Comparison of ENCODE assay signal across 8 cellular contexts in genomic region chr11:20647976-20648565, GRCh38. TPM values are rescaled to one million over a fixed set of nuclear protein-coding genes. Genes with fewer than 3 reads are reported as not detected.
A peak's percentile ranks its signal among the peaks of the same experiment; 100 is the strongest.
DNase-seq lines count a peak whose midpoint lies in the region; ATAC-seq, FAIRE-seq and TF ChIP-seq lines count a peak whose summit lies in the region.

No MANE protein-coding gene starts in this region.

- H3K9ac ChIP-seq in OCI-LY3 (ENCODE audit: low read length) (no peak overlapping the region), GM12878 (ENCODE audit: control insufficient read depth, insufficient read depth, low read length) (no peak overlapping the region)

- intact Hi-C loops in GM12878 (cut with micrococcal nuclease; ENCODE audit: unreplicated experiment) = loop anchor here (1.0 to 5.0 kb wide), 5 partner anchors 25 to 1659 kb away; no protein-coding TSS in a partner anchor

- H3K27me3 ChIP-seq in HL-60 (ENCODE audit: insufficient read depth, poor library complexity, severe bottlenecking) = no peaks in the 10 kb centered on the region
- H3K27me3 ChIP-seq in OCI-LY3 (ENCODE audit: low read depth, low read length) = 0 out of 2 replicates have a peak, but pooled peaks cover 4% of the 10 kb centered on the region
- H3K27me3 ChIP-seq in GM12878 (replicated peaks in 1 of 2; ENCODE audit: control insufficient read depth in 2 of 2, insufficient read depth in 2 of 2, low read length in 1 of 2) = no peaks in the 10 kb centered on the region; a peak in 1 of 4 replicates

- DNase-seq in DMS114 treated with DMSO at 0.1 percent for 48 hours (lab: John Stamatoyannopoulos, UW; ENCODE audit: unreplicated experiment) (peak; percentile 8), HL-60 (ENCODE audit: low read depth in 1 of 2, low spot score in 1 of 2) (peak in 1 of 2 experiments; percentile 21), GM12878 (ENCODE audit: low read depth, low spot score) (peak; percentile 12)
- peak in 2 of 3 experiments; percentile 3 to 5 for DNase-seq in stimulated activated CD4-positive, alpha-beta T cell treated with anti-CD3 and anti-CD28 coated beads, TNF-alpha, amount 100 ng/mL, for 24 hours (ENCODE audit: low read depth in 3 of 3)
- DNase-seq in stimulated activated naive CD4-positive, alpha-beta T cell treated with Interleukin-2 at 50 U/mL for 16 hours (lab: John Stamatoyannopoulos, UW) = no peak

- H4K20me1 ChIP-seq in OCI-LY3 (ENCODE audit: insufficient read depth, low read length) (no peaks in the 10 kb centered on the region), GM12878 (ENCODE audit: control insufficient read depth, insufficient read depth) (no peaks in the 10 kb centered on the region)

- in situ Hi-C loops in GM12878 (cut with MboI) = loop anchor here (5.0 to 10.0 kb wide), 3 partner anchors 864 to 1657 kb away; no protein-coding TSS in a partner anchor

- peak; percentile 79 for TF ChIP-seq RAD21 in GM12878 (IDR thresholded peaks at IDR 0.05; ENCODE audit: insufficient read depth, low read depth, low read length)

- no peak for TF ChIP-seq EP300 in GM12878 (IDR thresholded peaks at IDR 0.05; ENCODE audit: borderline replicate concordance in 1 of 2, control insufficient read depth in 1 of 2, low read depth in 2 of 2, low read length in 2 of 2)

- FAIRE-seq in GM12878 (lab: Jason Lieb, UNC) (peak; percentile 94), islet of Langerhans (lab: Jason Lieb, UNC) (peak; percentile 94)

- POLR2A ChIA-PET in GM12878 (lab: Charles Lee) = no interaction called here

- BruUV-seq in GM12878 (replicated peaks; lab: Mats Ljungman, UMichigan) = no TSS peak

- H3K36me3 ChIP-seq in OCI-LY3 (replicated peaks; ENCODE audit: low read depth, low read length) (no peaks in the 10 kb centered on the region), GM12878 (ENCODE audit: control insufficient read depth in 2 of 2, insufficient read depth in 2 of 2, low read length in 1 of 2) (no peaks in the 10 kb centered on the region)

- WGBS in GM12878 (ENCODE audit: insufficient coverage, insufficient replicate concordance, low lambda C conversion rate, missing lambda C conversion rate) = 25% methylated on average over 4 of the region's 4 CpGs

- H3K4me2 ChIP-seq in OCI-LY3 (ENCODE audit: low read length) (no peak overlapping the region), GM12878 (ENCODE audit: control insufficient read depth, insufficient read depth) (no peak overlapping the region)

- H2AFZ ChIP-seq in OCI-LY3 (ENCODE audit: low read depth, low read length) (no peak overlapping the region), GM12878 (ENCODE audit: control insufficient read depth, low read depth, low read length) (no peak overlapping the region)

- H3K79me2 ChIP-seq in OCI-LY3 (ENCODE audit: low read length) (no peaks in the 10 kb centered on the region), GM12878 (ENCODE audit: control insufficient read depth, insufficient read depth, low read length) (no peaks in the 10 kb centered on the region)

- CTCF ChIA-PET in GM12878 (lab: Yijun Ruan, JAX) = interaction anchor here (0.6 to 7.3 kb wide), 12 partner anchors 9 to 867 kb away, joined by 3 to 46 read pairs (median 4); no protein-coding TSS in a partner anchor

- SMC1A ChIA-PET in GM12878 (lab: Charles Lee; ENCODE audit: uncharacterized antibody, unreplicated experiment) = interaction anchor here (2.2 kb wide), 1 partner anchor 864 kb away, joined by 7 read pairs; no protein-coding TSS in a partner anchor

- no peaks in the 10 kb centered on the region for H3K4me1 ChIP-seq in OCI-LY3 (ENCODE audit: low read length)
- H3K4me1 ChIP-seq in GM12878 (ENCODE audit: control insufficient read depth, insufficient read depth, low read length) = no peaks in the 10 kb centered on the region

- ATAC-seq in GM19035 (IDR thresholded peaks at IDR 0.05; ENCODE audit: unreplicated experiment) (peak; percentile 67), GM12878 (peak; percentile 74)

- peak; percentile 74 for TF ChIP-seq CTCF in HL-60 (IDR thresholded peaks at IDR 0.05; ENCODE audit: insufficient read depth, low read length)
- TF ChIP-seq CTCF in OCI-LY3 (IDR thresholded peaks at IDR 0.05; ENCODE audit: low read depth, low read length) = peak; percentile 90
- peak; percentile 83 to 94 (median 91); a peak in 5 of 6 replicates for TF ChIP-seq CTCF in GM12878 (IDR thresholded peaks at IDR 0.05 in 2 of 3, conservative IDR thresholded peaks at IDR 0.05 in 1 of 3; ENCODE audit: control insufficient read depth in 2 of 3, extremely low read depth in 1 of 3, insufficient read depth in 1 of 3, low read depth in 3 of 3, low read length in 3 of 3)

- H3K27ac ChIP-seq in HL-60 (replicated peaks) = no peak overlapping the region
- no peak overlapping the region for H3K27ac ChIP-seq in OCI-LY3 (ENCODE audit: low read length)
- H3K27ac ChIP-seq in GM12878 (ENCODE audit: control insufficient read depth, insufficient read depth) = no peak overlapping the region

- no peak for TF ChIP-seq POLR2A in GM12878 (IDR thresholded peaks at IDR 0.05; ENCODE audit: low read depth, low read length)

- RAD21 ChIA-PET in GM12878 (lab: Charles Lee; ENCODE audit: unreplicated experiment) = interaction anchor here (0.7 to 1.5 kb wide), 3 partner anchors 9 to 864 kb away, joined by 3 to 6 read pairs (median 3); no protein-coding TSS in a partner anchor

- H3K9me3 ChIP-seq in OCI-LY3 (ENCODE audit: insufficient read depth, low read length) (no peaks in the 10 kb centered on the region), GM12878 (replicated peaks; ENCODE audit: control insufficient read depth, insufficient read depth, low read length) (no peaks in the 10 kb centered on the region)

- no peak overlapping the region for H3K4me3 ChIP-seq in HL-60 (replicated peaks; ENCODE audit: insufficient read depth, low read length)
- H3K4me3 ChIP-seq in OCI-LY3 (ENCODE audit: low read length) = no peak overlapping the region
- no peak overlapping the region for H3K4me3 ChIP-seq in GM12878

TF ChIP-seq in GM12878, 131 proteins besides CTCF, POLR2A, EP300 and RAD21:
- no peak for TF ChIP-seq POLR2AphosphoS5 (IDR thresholded peaks at IDR 0.05; ENCODE audit: low read length)
- peak; percentile 62; the same call in 1 of the 2 replicates for TF ChIP-seq SMC3 (IDR thresholded peaks at IDR 0.05; ENCODE audit: borderline replicate concordance, low read length)
- 0 out of 2 replicates have a peak, but pooled peaks have one; percentile 23 for TF ChIP-seq YY1 (IDR thresholded peaks at IDR 0.05; ENCODE audit: low read depth, low read length)

RNA-seq across cellular contexts. Expression of gene NELL1, which starts 21.3 kb away (rescaled TPM):
- not detected in 2 replicates for total RNA-seq in GM12878 (2013; cell fraction: nucleolus; rRNA removed)
- total RNA-seq in GM12878 (2014; rRNA removed) = 0.05 TPM in 1 of 2 replicates, not detected in the other
- total RNA-seq in GM12878 (2014; rRNA removed; fragmentation: Illumina TruSeq; extraction: Trizol) = not detected in 2 replicates
- total RNA-seq in GM12878 (2021) = not detected in 2 replicates
- polyA plus RNA-seq in GM12878 (2011; ENCODE audit: low read depth) = not detected
- polyA plus RNA-seq in GM12878 (2011; rRNA removed) = 0.09 and 0.12 TPM in 2 replicates
- 0.03 and 0.07 TPM in 2 replicates for polyA plus RNA-seq in GM12878 (2011; cell fraction: cytosol; rRNA removed)
- polyA plus RNA-seq in GM12878 (2011; cell fraction: nucleus; rRNA removed) = 0.04 and 0.13 TPM in 2 replicates
- not detected in 2 replicates for polyA plus RNA-seq in GM12878 (2012)
- not detected in 2 replicates for polyA plus RNA-seq in GM12878 (2014; fragmentation: Illumina TruSeq; extraction: Trizol)
- under 1 TPM in 1 of 2 experiments, not detected in 1; 0.02 TPM for polyA plus RNA-seq in GM12878 (2014; fragmentation: Nextera tagmentation; extraction: Ambion mirVana)
- not detected in 2 replicates for polyA plus RNA-seq in GM12878 (2014; rRNA removed)
- not detected for polyA plus RNA-seq in GM12878 (2016; fragmentation: Nextera tagmentation; extraction: Ambion mirVana)
- 0.66 TPM in 1 of 2 replicates, not detected in the other for polyA minus RNA-seq in GM12878 (2011; rRNA and poly(A)+ RNA removed)
- not detected in 2 replicates for polyA minus RNA-seq in GM12878 (2011; cell fraction: cytosol; rRNA and poly(A)+ RNA removed)
- 0.12 TPM in 1 of 2 replicates, not detected in the other for polyA minus RNA-seq in GM12878 (2011; cell fraction: nucleus; rRNA and poly(A)+ RNA removed)

RNA-seq across cellular contexts. Expression of gene SLC6A5, which starts 48.7 kb away (rescaled TPM):
- not detected in 2 replicates for total RNA-seq in GM12878 (2013; cell fraction: nucleolus; rRNA removed)
- total RNA-seq in GM12878 (2014; rRNA removed) = not detected in 2 replicates
- total RNA-seq in GM12878 (2014; rRNA removed; fragmentation: Illumina TruSeq; extraction: Trizol) = not detected in 2 replicates
- not detected in 2 replicates for total RNA-seq in GM12878 (2021)
- polyA plus RNA-seq in GM12878 (2011; ENCODE audit: low read depth) = not detected
- 0.01 TPM in 1 of 2 replicates, not detected in the other for polyA plus RNA-seq in GM12878 (2011; rRNA removed)
- not detected in 2 replicates for polyA plus RNA-seq in GM12878 (2011; cell fraction: cytosol; rRNA removed)
- polyA plus RNA-seq in GM12878 (2011; cell fraction: nucleus; rRNA removed) = 0.01 TPM in 1 of 2 replicates, not detected in the other
- not detected in 2 replicates for polyA plus RNA-seq in GM12878 (2012)
- not detected in 2 replicates for polyA plus RNA-seq in GM12878 (2014; fragmentation: Illumina TruSeq; extraction: Trizol)
- polyA plus RNA-seq in GM12878 (2014; fragmentation: Nextera tagmentation; extraction: Ambion mirVana) = not detected
- polyA plus RNA-seq in GM12878 (2014; rRNA removed) = not detected in 2 replicates
- polyA plus RNA-seq in GM12878 (2016; fragmentation: Nextera tagmentation; extraction: Ambion mirVana) = not detected
- not detected in 2 replicates for polyA minus RNA-seq in GM12878 (2011; rRNA and poly(A)+ RNA removed)
- polyA minus RNA-seq in GM12878 (2011; cell fraction: cytosol; rRNA and poly(A)+ RNA removed) = not detected in 2 replicates
- polyA minus RNA-seq in GM12878 (2011; cell fraction: nucleus; rRNA and poly(A)+ RNA removed) = not detected in 2 replicates
